Comparison of ENCODE assay signal across 24 cellular contexts in genomic region chr11:128187377-128187776, GRCh38.
"Had no signal": no experiment of that assay in that cellular context is flagged by ENCODE, and none has a peak within 500 bp of the region (broad histone marks: within the 10 kb centered on the region; RNA-seq: fewer than 3 reads in every experiment).

No MANE protein-coding gene starts in this region.

- DNase-seq: activated CD8-positive, alpha-beta memory T cell treated with anti-CD3 and anti-CD28 coated beads, Interleukin-2, amount 50 U/mL, for 48 hours; activated effector memory CD4-positive, alpha-beta T cell treated with Interleukin-2 at 50 U/mL for 16 hours; activated naive CD4-positive, alpha-beta T cell treated with anti-CD3 and anti-CD28 coated beads for 36 hours; activated T-cell treated with anti-CD3 and anti-CD28 coated beads, Interleukin-2, amount 50 U/mL, for 48 hours; anterior cingulate cortex; brain microvascular endothelial cell; caudate nucleus; dorsolateral prefrontal cortex; effector memory CD8-positive, alpha-beta T cell; gastrocnemius medialis; heart left ventricle; islet precursor cell; left cardiac atrium; nucleus accumbens; right cardiac atrium; stimulated activated CD4-positive, alpha-beta T cell treated with anti-CD3 and anti-CD28 coated beads, Interleukin-12 subunit alpha, Interleukin-12 subunit beta, amount 100 ng/mL, for 4 hours; stimulated activated CD4-positive, alpha-beta T cell treated with anti-CD3 and anti-CD28 coated beads, Interleukin-4, amount 100 ng/mL, for 4 hours; substantia nigra; T-helper 9 cell; thyroid gland had no signal

- H3K27me3 Mint-ChIP-seq: effector memory CD8-positive, alpha-beta T cell; natural killer cell treated with Interleukin-12 subunit alpha and Interleukin-12 subunit beta and Interleukin-15 and Interleukin-18, amount 100 ng/mL, for 72 hours; stimulated activated naive CD8-positive, alpha-beta T cell treated with anti-CD3 and anti-CD28 coated beads, Interleukin-15, Interleukin-2, amounts not matched to agents 100 ng/mL and 50 ng/mL, for 24 hours had no signal

- H3K9me3 ChIP-seq: gastrocnemius medialis, heart left ventricle, thyroid gland had no signal

- H3K4me1 ChIP-seq: gastrocnemius medialis, parathyroid adenoma, thyroid gland had no signal

- H3K27me3 ChIP-seq: brain microvascular endothelial cell, gastrocnemius medialis, heart left ventricle, thyroid gland had no signal

- ATAC-seq: effector memory CD8-positive, alpha-beta T cell; esophagus mucosa; gastrocnemius medialis; heart left ventricle; natural killer cell treated with Interleukin-12 subunit alpha and Interleukin-12 subunit beta and Interleukin-15 and Interleukin-18, amount 100 ng/mL, for 72 hours had no signal

- H3K79me2 ChIP-seq: parathyroid adenoma had no signal

- H3K36me3 ChIP-seq: brain microvascular endothelial cell, gastrocnemius medialis, heart left ventricle, thyroid gland had no signal

- H3K4me3 ChIP-seq: dorsolateral prefrontal cortex, gastrocnemius medialis, heart left ventricle, thyroid gland had no signal

- H3K27ac Mint-ChIP-seq: activated naive CD4-positive, alpha-beta T cell treated with anti-CD3 and anti-CD28 coated beads for 36 hours had no signal

- H3K27ac ChIP-seq: brain microvascular endothelial cell, dorsolateral prefrontal cortex, gastrocnemius medialis, heart left ventricle, parathyroid adenoma, thyroid gland had no signal

- H2AFZ ChIP-seq: parathyroid adenoma had no signal

- H3K9ac ChIP-seq: parathyroid adenoma had no signal

- H3K4me3 Mint-ChIP-seq: activated naive CD4-positive, alpha-beta T cell treated with anti-CD3 and anti-CD28 coated beads for 36 hours; effector memory CD8-positive, alpha-beta T cell; natural killer cell treated with Interleukin-12 subunit alpha and Interleukin-12 subunit beta and Interleukin-15 and Interleukin-18, amount 100 ng/mL, for 72 hours; stimulated activated naive CD8-positive, alpha-beta T cell treated with anti-CD3 and anti-CD28 coated beads, Interleukin-15, Interleukin-2, amounts not matched to agents 100 ng/mL and 50 ng/mL, for 24 hours had no signal
